In the genomic region with DNA sequence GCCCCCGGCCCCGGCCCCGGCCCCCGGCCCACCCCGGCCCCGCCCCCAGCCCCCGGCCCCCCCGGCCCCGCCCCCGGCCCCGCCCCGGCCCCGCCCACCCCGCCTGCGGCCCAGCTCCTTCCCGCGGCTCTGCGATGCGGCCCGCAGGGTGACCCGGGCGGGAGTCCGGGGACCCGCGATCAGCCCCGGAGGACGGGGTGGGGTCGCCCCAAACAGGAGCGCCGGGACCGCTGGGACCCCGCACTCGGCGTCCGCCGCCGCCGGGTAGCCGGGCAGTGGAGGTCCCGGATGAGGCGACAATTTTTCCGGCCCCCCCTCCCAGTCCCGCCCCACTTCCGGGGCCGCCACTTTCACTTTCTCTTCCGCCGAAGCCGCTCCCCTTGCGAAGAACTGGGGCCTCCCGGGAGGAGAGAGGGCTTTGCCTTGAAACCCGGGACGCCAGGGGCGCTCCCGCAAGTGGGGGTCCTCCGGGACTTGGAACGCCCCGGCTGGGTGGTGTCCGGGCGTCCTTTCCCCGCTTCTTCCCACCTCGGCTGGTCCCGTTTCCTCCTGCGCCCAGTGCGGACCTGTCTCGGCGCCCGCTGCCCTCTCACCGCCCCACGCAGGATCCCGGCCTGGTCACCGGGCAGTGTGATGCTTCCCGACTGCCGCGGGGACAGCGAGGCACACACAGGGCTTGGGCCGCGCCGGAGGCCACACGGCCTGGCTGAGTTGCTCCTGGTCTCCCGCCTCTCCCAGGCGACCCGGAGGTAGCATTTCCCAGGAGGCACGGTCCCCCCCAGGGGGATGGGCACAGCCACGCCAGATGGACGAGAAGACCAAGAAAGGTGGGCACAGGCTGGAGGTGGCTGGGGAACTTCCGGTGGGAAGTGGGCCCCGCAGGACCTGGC, we compare ENCODE assay signal across 1 cellular context.
TF ChIP-seq lines count a peak whose summit lies in the region.

Gene RBCK1, plus strand, starts transcription at position 347 of the 890 bp plus-strand sequence. Its CDS starts 459 bp downstream, at position 806.

TF ChIP-seq in WTC11, 78 proteins besides CTCF, POLR2A, EP300 and RAD21 (continued from another document and continues in another):
- TF ChIP-seq ZNF281 (CRISPR knock-in tag; IDR thresholded peaks at IDR 0.05), result no peak
- TF ChIP-seq, protein P1, sequence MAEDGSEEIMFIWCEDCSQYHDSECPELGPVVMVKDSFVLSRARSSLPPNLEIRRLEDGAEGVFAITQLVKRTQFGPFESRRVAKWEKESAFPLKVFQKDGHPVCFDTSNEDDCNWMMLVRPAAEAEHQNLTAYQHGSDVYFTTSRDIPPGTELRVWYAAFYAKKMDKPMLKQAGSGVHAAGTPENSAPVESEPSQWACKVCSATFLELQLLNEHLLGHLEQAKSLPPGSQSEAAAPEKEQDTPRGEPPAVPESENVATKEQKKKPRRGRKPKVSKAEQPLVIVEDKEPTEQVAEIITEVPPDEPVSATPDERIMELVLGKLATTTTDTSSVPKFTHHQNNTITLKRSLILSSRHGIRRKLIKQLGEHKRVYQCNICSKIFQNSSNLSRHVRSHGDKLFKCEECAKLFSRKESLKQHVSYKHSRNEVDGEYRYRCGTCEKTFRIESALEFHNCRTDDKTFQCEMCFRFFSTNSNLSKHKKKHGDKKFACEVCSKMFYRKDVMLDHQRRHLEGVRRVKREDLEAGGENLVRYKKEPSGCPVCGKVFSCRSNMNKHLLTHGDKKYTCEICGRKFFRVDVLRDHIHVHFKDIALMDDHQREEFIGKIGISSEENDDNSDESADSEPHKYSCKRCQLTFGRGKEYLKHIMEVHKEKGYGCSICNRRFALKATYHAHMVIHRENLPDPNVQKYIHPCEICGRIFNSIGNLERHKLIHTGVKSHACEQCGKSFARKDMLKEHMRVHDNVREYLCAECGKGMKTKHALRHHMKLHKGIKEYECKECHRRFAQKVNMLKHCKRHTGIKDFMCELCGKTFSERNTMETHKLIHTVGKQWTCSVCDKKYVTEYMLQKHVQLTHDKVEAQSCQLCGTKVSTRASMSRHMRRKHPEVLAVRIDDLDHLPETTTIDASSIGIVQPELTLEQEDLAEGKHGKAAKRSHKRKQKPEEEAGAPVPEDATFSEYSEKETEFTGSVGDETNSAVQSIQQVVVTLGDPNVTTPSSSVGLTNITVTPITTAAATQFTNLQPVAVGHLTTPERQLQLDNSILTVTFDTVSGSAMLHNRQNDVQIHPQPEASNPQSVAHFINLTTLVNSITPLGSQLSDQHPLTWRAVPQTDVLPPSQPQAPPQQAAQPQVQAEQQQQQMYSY (CRISPR knock-in tag; IDR thresholded peaks at IDR 0.05), result no peak
- TF ChIP-seq, protein P2, sequence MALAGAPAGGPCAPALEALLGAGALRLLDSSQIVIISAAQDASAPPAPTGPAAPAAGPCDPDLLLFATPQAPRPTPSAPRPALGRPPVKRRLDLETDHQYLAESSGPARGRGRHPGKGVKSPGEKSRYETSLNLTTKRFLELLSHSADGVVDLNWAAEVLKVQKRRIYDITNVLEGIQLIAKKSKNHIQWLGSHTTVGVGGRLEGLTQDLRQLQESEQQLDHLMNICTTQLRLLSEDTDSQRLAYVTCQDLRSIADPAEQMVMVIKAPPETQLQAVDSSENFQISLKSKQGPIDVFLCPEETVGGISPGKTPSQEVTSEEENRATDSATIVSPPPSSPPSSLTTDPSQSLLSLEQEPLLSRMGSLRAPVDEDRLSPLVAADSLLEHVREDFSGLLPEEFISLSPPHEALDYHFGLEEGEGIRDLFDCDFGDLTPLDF (CRISPR knock-in tag; IDR thresholded peaks at IDR 0.05), result no peak
- TF ChIP-seq, protein P3, sequence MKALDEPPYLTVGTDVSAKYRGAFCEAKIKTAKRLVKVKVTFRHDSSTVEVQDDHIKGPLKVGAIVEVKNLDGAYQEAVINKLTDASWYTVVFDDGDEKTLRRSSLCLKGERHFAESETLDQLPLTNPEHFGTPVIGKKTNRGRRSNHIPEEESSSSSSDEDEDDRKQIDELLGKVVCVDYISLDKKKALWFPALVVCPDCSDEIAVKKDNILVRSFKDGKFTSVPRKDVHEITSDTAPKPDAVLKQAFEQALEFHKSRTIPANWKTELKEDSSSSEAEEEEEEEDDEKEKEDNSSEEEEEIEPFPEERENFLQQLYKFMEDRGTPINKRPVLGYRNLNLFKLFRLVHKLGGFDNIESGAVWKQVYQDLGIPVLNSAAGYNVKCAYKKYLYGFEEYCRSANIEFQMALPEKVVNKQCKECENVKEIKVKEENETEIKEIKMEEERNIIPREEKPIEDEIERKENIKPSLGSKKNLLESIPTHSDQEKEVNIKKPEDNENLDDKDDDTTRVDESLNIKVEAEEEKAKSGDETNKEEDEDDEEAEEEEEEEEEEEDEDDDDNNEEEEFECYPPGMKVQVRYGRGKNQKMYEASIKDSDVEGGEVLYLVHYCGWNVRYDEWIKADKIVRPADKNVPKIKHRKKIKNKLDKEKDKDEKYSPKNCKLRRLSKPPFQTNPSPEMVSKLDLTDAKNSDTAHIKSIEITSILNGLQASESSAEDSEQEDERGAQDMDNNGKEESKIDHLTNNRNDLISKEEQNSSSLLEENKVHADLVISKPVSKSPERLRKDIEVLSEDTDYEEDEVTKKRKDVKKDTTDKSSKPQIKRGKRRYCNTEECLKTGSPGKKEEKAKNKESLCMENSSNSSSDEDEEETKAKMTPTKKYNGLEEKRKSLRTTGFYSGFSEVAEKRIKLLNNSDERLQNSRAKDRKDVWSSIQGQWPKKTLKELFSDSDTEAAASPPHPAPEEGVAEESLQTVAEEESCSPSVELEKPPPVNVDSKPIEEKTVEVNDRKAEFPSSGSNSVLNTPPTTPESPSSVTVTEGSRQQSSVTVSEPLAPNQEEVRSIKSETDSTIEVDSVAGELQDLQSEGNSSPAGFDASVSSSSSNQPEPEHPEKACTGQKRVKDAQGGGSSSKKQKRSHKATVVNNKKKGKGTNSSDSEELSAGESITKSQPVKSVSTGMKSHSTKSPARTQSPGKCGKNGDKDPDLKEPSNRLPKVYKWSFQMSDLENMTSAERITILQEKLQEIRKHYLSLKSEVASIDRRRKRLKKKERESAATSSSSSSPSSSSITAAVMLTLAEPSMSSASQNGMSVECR (CRISPR knock-in tag; IDR thresholded peaks at IDR 0.05; ENCODE audit: borderline replicate concordance), result no peak
- TF ChIP-seq NR2C2 (CRISPR knock-in tag; IDR thresholded peaks at IDR 0.05), result no peak
- 0 out of 2 replicates have a peak, but pooled peaks have one; percentile 13 for TF ChIP-seq ETV6 (CRISPR knock-in tag; IDR thresholded peaks at IDR 0.05)
- no peak for TF ChIP-seq NR1H2 (CRISPR knock-in tag; IDR thresholded peaks at IDR 0.05)
- no peak for TF ChIP-seq OVOL2 (CRISPR knock-in tag; IDR thresholded peaks at IDR 0.05; ENCODE audit: borderline replicate concordance)
- TF ChIP-seq, protein P4, sequence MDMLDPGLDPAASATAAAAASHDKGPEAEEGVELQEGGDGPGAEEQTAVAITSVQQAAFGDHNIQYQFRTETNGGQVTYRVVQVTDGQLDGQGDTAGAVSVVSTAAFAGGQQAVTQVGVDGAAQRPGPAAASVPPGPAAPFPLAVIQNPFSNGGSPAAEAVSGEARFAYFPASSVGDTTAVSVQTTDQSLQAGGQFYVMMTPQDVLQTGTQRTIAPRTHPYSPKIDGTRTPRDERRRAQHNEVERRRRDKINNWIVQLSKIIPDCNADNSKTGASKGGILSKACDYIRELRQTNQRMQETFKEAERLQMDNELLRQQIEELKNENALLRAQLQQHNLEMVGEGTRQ (CRISPR knock-in tag; IDR thresholded peaks at IDR 0.05), result no peak
- TF ChIP-seq CREB1 (CRISPR knock-in tag; IDR thresholded peaks at IDR 0.05), result 0 out of 2 replicates have a peak, but pooled peaks have one; percentile 34
- TF ChIP-seq ZNF317 (CRISPR knock-in tag; IDR thresholded peaks at IDR 0.05; ENCODE audit: borderline replicate concordance, low read depth), result no peak
- peak; percentile 45; the same call in 1 of the 2 replicates for TF ChIP-seq FOXK1 (CRISPR knock-in tag; IDR thresholded peaks at IDR 0.05)
- TF ChIP-seq RELA (CRISPR knock-in tag; IDR thresholded peaks at IDR 0.05; ENCODE audit: borderline replicate concordance), result no peak
- TF ChIP-seq GTF2I (CRISPR knock-in tag; conservative IDR thresholded peaks at IDR 0.05), result no peak
- no peak for TF ChIP-seq ZBTB21 (CRISPR knock-in tag; IDR thresholded peaks at IDR 0.05; ENCODE audit: borderline replicate concordance)
- no peak; the same call in 1 of the 2 replicates for TF ChIP-seq PREB (CRISPR knock-in tag; IDR thresholded peaks at IDR 0.05; ENCODE audit: borderline replicate concordance)
- no peak for TF ChIP-seq JUN (CRISPR knock-in tag; IDR thresholded peaks at IDR 0.05)
- 0 out of 2 replicates have a peak, but pooled peaks have one; percentile 61 for TF ChIP-seq FOXP1 (CRISPR knock-in tag; IDR thresholded peaks at IDR 0.05; ENCODE audit: borderline replicate concordance)
- no peak for TF ChIP-seq NFATC4 (CRISPR knock-in tag; IDR thresholded peaks at IDR 0.05)
- no peak for TF ChIP-seq RORB (CRISPR knock-in tag; IDR thresholded peaks at IDR 0.05)
- TF ChIP-seq ZNF121 (CRISPR knock-in tag; IDR thresholded peaks at IDR 0.05), result no peak
- TF ChIP-seq ZNF423 (CRISPR knock-in tag; IDR thresholded peaks at IDR 0.05), result no peak
- TF ChIP-seq E2F4 (CRISPR knock-in tag; IDR thresholded peaks at IDR 0.05; ENCODE audit: borderline replicate concordance, low read depth), result no peak
- no peak for TF ChIP-seq NFE2L1 (CRISPR knock-in tag; IDR thresholded peaks at IDR 0.05)
- 0 out of 2 replicates have a peak, but pooled peaks have one; percentile 76 for TF ChIP-seq KAT7 (CRISPR knock-in tag; IDR thresholded peaks at IDR 0.05; ENCODE audit: borderline replicate concordance)
- TF ChIP-seq, protein P5, sequence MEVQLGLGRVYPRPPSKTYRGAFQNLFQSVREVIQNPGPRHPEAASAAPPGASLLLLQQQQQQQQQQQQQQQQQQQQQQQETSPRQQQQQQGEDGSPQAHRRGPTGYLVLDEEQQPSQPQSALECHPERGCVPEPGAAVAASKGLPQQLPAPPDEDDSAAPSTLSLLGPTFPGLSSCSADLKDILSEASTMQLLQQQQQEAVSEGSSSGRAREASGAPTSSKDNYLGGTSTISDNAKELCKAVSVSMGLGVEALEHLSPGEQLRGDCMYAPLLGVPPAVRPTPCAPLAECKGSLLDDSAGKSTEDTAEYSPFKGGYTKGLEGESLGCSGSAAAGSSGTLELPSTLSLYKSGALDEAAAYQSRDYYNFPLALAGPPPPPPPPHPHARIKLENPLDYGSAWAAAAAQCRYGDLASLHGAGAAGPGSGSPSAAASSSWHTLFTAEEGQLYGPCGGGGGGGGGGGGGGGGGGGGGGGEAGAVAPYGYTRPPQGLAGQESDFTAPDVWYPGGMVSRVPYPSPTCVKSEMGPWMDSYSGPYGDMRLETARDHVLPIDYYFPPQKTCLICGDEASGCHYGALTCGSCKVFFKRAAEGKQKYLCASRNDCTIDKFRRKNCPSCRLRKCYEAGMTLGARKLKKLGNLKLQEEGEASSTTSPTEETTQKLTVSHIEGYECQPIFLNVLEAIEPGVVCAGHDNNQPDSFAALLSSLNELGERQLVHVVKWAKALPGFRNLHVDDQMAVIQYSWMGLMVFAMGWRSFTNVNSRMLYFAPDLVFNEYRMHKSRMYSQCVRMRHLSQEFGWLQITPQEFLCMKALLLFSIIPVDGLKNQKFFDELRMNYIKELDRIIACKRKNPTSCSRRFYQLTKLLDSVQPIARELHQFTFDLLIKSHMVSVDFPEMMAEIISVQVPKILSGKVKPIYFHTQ (CRISPR knock-in tag; IDR thresholded peaks at IDR 0.05), result no peak
- TF ChIP-seq, protein P6, sequence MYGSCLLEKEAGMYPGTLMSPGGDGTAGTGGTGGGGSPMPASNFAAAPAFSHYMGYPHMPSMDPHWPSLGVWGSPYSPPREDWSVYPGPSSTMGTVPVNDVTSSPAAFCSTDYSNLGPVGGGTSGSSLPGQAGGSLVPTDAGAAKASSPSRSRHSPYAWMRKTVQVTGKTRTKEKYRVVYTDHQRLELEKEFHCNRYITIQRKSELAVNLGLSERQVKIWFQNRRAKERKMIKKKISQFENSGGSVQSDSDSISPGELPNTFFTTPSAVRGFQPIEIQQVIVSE (CRISPR knock-in tag; IDR thresholded peaks at IDR 0.05; ENCODE audit: borderline replicate concordance), result no peak
- TF ChIP-seq FOXJ3 (CRISPR knock-in tag; IDR thresholded peaks at IDR 0.05; ENCODE audit: borderline replicate concordance), result no peak
- TF ChIP-seq CBFB (CRISPR knock-in tag; IDR thresholded peaks at IDR 0.05; ENCODE audit: low read depth), result no peak
- TF ChIP-seq ZBTB43 (CRISPR knock-in tag; IDR thresholded peaks at IDR 0.05), result no peak
